Comparison of ENCODE assay signal across 1 cellular context in the genomic region with DNA sequence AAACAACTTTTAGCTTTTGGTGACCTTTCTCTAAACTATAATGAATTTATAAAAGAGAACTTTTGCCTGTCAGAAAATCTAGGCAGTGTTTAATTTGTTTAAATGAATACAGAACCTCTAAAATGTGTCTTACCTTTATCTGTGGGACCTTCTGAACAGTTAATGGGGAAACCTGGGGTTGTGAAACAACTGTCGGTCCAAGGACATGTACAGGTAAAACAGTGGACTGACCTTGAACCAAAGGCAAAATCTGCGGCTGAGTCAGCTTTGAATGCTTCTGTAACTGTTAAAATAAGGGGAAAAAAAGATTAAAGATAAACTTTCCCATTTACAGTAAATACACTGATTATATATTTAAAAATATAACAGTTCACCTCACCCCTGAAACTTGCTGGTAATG.
TF ChIP-seq lines count a peak whose summit lies in the region.

No MANE protein-coding gene starts in this region.

TF ChIP-seq in HepG2, 621 proteins besides CTCF, POLR2A, EP300 and RAD21 (continued from another document):
- TF ChIP-seq ZNF747 (CRISPR knock-in tag; IDR thresholded peaks at IDR 0.05; ENCODE audit: borderline replicate concordance) (no peak), FOXA1 (IDR thresholded peaks at IDR 0.05) (no peak), FOXA1 (CRISPR knock-in tag; IDR thresholded peaks at IDR 0.05) (no peak), HMG20A (CRISPR knock-in tag; IDR thresholded peaks at IDR 0.05; ENCODE audit: borderline replicate concordance) (peak; percentile 57; the same call in 1 of the 2 replicates), ZNF510 (CRISPR knock-in tag; IDR thresholded peaks at IDR 0.05; ENCODE audit: low read depth) (no peak), TAF15 (IDR thresholded peaks at IDR 0.05; ENCODE audit: low read depth, low read length, poor library complexity, severe bottlenecking) (no peak), IKZF1 (IDR thresholded peaks at IDR 0.05) (no peak)
